In genomic region chr17:7306911-7307685, GRCh38 we compare ENCODE assay signal across 7 cellular contexts. TPM values are rescaled to one million over a fixed set of nuclear protein-coding genes. Genes with fewer than 3 reads are reported as not detected.
DNase-seq lines count a peak whose midpoint lies in the region; ATAC-seq and FAIRE-seq lines count a peak whose summit lies in the region.

EIF5A (plus strand) TSS chr17:7307628; CDS start chr17:7309636, 2,008 bp downstream.

- peak; percentile 60 for ATAC-seq in HG02981 (IDR thresholded peaks at IDR 0.05; ENCODE audit: unreplicated experiment)

- peak; percentile 99 for FAIRE-seq in GM18507 (lab: Jason Lieb, UNC)

- DNase-seq in GM18507 (ENCODE audit: extremely low spot score, insufficient read length, low read depth) (peak; percentile 89), NCI-H2081 (lab: John Stamatoyannopoulos, UW) (peak; percentile 98), T1000 (lab: John Stamatoyannopoulos, UW) (peak; percentile 99), astrocyte of the hippocampus (ENCODE audit: low read depth, low spot score) (peak; percentile 100), hepatic stellate cell (ENCODE audit: low spot score) (peak; percentile 100), renal cortical epithelial cell (ENCODE audit: low read depth) (peak; percentile 100)

RNA-seq across cellular contexts. Expression of gene EIF5A, which starts in this region (rescaled TPM):
- 352 and 682 TPM in 2 replicates for total RNA-seq in renal cortical epithelial cell

Comparison
In these comparisons a context has a peak if more than half of its experiments do, and no peak if none do; other contexts are left out.
1. Peak in every context shown above with its lines: DNase-seq and ATAC-seq.